ENCODE assay signal across 17 cellular contexts in genomic region chr3:118548434-118548833, GRCh38.
DNase-seq lines count a peak whose midpoint lies in the region; ATAC-seq lines count a peak whose summit lies in the region.
"Had no signal": no experiment of that assay in that cellular context is flagged by ENCODE, and none has a peak within 500 bp of the region (broad histone marks: within the 10 kb centered on the region; RNA-seq: fewer than 3 reads in every experiment).

No MANE protein-coding gene starts in this region.

- DNase-seq in COLO829 (ENCODE audit: low spot score) (peak; percentile 39), HT1080 (ENCODE audit: low read depth) (peak; percentile 76), astrocyte of the hippocampus (ENCODE audit: low read depth, low spot score) (peak; percentile 85), iris pigment epithelial cell (ENCODE audit: low read depth) (peak; percentile 1), OCI-M2 (lab: John Stamatoyannopoulos, UW; ENCODE audit: unreplicated experiment) (no peak), pons (ENCODE audit: low spot score) (no peak), COLO668 (lab: John Stamatoyannopoulos, UW; ENCODE audit: unreplicated experiment) (no peak)
- DNase-seq: Calu3, DMS79, GM23248, NCI-H1436 treated with DMSO at 0.1 percent for 48 hours, NCI-H2081, NCI-H226, NCI-H526 treated with DMSO at 0.1 percent for 48 hours, OCI-M1 had no signal

- ATAC-seq in HG03432 (IDR thresholded peaks at IDR 0.05; ENCODE audit: unreplicated experiment) = no peak
- ATAC-seq: Right ventricle myocardium inferior had no signal

Comparison
In these comparisons a context has a peak if more than half of its experiments do, and no peak if none do; other contexts are left out.
1. DNase-seq: peak in COLO829 (single experiment), HT1080 (single experiment), astrocyte of the hippocampus (single experiment) and iris pigment epithelial cell (single experiment); none in OCI-M2 (single experiment), pons (single experiment) and COLO668 (single experiment).